In the genomic region with DNA sequence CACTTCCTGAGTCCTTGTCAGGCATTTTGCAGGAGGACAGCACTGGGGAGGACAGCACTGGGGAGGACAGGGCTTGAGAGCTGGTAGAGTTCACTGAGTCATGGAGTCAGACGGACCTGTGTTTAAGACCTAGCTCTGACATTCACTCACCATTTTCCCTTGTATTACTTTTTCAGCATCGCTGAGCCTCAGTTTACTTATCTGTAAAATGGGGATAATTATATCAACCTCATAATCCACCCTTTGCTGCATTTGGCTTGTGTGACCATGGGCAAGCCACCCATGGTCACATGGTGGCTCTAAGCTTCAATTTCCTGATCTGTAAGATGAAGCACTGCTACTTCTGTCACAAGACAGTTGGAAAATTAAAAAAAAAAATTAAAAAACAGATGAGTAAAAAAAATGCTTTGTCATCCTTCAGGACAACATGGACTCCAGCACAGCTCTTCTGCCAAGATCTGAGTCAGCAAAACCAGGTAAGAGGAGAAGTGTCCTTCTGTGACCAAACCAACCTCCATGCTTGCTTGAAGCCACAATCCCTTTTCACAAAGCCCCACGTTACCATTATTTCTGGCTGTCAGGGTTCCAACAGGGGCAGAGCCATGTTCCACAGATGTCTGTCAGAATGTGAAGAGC, we compare ENCODE assay signal across 28 cellular contexts.
"Had no signal": no experiment of that assay in that cellular context is flagged by ENCODE, and none has a peak within 500 bp of the region (broad histone marks: within the 10 kb centered on the region; RNA-seq: fewer than 3 reads in every experiment).

No MANE protein-coding gene starts in this region.

- H3K4me2 ChIP-seq: KMS-11, PC-9 had no signal

- H3K27me3 ChIP-seq: adrenal gland, body of pancreas, breast epithelium had no signal

- FAIRE-seq: astrocyte, RCC 7860 had no signal

- H3K9ac ChIP-seq: KMS-11 had no signal

- H2AFZ ChIP-seq: PC-9 had no signal

- DNase-seq: activated CD4-positive, alpha-beta T cell treated with anti-CD3 and anti-CD28 coated beads for 36 hours; activated CD4-positive, alpha-beta T cell treated with anti-CD3 and anti-CD28 coated beads, Interleukin-2, amount 10 ng/mL, durations not matched to agents 7 days and 5 days; activated CD4-positive, alpha-beta T cell treated with anti-CD3 and anti-CD28 coated beads, Interleukin-2, amount 50 U/mL, for 48 hours; activated CD8-positive, alpha-beta memory T cell treated with anti-CD3 and anti-CD28 coated beads, Interleukin-2, amount 50 U/mL, for 4 hours; activated gamma-delta T cell treated with Interleukin-2 at 50 U/mL for 16 hours; activated naive CD4-positive, alpha-beta T cell treated with anti-CD3 and anti-CD28 coated beads for 36 hours; activated T-cell treated with anti-CD3 and anti-CD28 coated beads for 4 hours; activated T-cell treated with anti-CD3 and anti-CD28 coated beads, Interleukin-2, amount 50 U/mL, for 4 hours; adrenal gland; body of pancreas; NCI-H1048; NCI-H1105 treated with DMSO at 0.1 percent for 48 hours; NCI-H1436; NCI-H1694; NCI-H1930; NCI-H2081 treated with DMSO at 0.1 percent for 48 hours; NCI-H345; NCI-H524 treated with DMSO at 0.1 percent for 48 hours; PC-9; Right ventricle myocardium superior; T1000 had no signal

- H3K4me3 ChIP-seq: adrenal gland, body of pancreas, breast epithelium, PC-9 had no signal

- H3K36me3 ChIP-seq: adrenal gland, breast epithelium had no signal

- H3K9me3 ChIP-seq: adrenal gland, body of pancreas, breast epithelium had no signal

- H3K4me1 ChIP-seq: adrenal gland, body of pancreas, breast epithelium had no signal

- H3K27ac ChIP-seq: adrenal gland, body of pancreas, breast epithelium, KMS-11, PC-9 had no signal

- ATAC-seq: activated CD4-positive, alpha-beta T cell treated with anti-CD3 and anti-CD28 coated beads for 36 hours; activated CD4-positive, CD25-positive, alpha-beta regulatory T cell treated with anti-CD3 and anti-CD28 coated beads, Interleukin-2, amount 50 U/mL, for 24 hours; activated naive CD4-positive, alpha-beta T cell treated with anti-CD3 and anti-CD28 coated beads, Interleukin-2, amount 50 U/mL, for 72 hours; activated T-cell treated with anti-CD3 and anti-CD28 coated beads, Interleukin-2, amount 50 U/mL, for 4 hours; body of pancreas; WTC11 had no signal
